ENCODE assay signal across 26 cellular contexts in genomic region chr6:137678451-137678850, GRCh38.
DNase-seq lines count a peak whose midpoint lies in the region; ATAC-seq, FAIRE-seq and TF ChIP-seq lines count a peak whose summit lies in the region.
"Had no signal": no experiment of that assay in that cellular context is flagged by ENCODE, and none has a peak within 500 bp of the region (broad histone marks: within the 10 kb centered on the region; RNA-seq: fewer than 3 reads in every experiment).

No MANE protein-coding gene starts in this region.

- intact Hi-C loops in activated T-helper 2 cell treated with anti-CD3 and anti-CD28 coated beads, Interferon-gamma antibody, Interleukin-2, Interleukin-4, amounts not matched to agents 10 μg/mL and 5 μg/mL and 100 μg/mL, durations not matched to agents 14 hours and 24 hours and 36 hours (cut with micrococcal nuclease) = loop anchor here (1.0 kb wide), 4 partner anchors 21 to 297 kb away; no protein-coding TSS in a partner anchor
- intact Hi-C loops in HepG2 (cut with micrococcal nuclease; ENCODE audit: unreplicated experiment) = no loop called here
- intact Hi-C loops in colonic mucosa (cut with DNase I) = no loop called here

- no peak for TF ChIP-seq RAD21 in HepG2 (CRISPR knock-in tag; IDR thresholded peaks at IDR 0.05)

- H3K27ac Mint-ChIP-seq in activated CD8-positive, alpha-beta memory T cell treated with anti-CD3 and anti-CD28 coated beads, Interleukin-2, amount 10 ng/mL, durations not matched to agents 7 days and 5 days = peak overlapping the region; percentile 86
- peak overlapping the region; percentile 89 for H3K27ac Mint-ChIP-seq in activated T-helper 2 cell treated with anti-CD3 and anti-CD28 coated beads, Interferon-gamma antibody, Interleukin-2, Interleukin-4, amounts not matched to agents 10 μg/mL and 5 μg/mL and 100 μg/mL, durations not matched to agents 14 hours and 24 hours and 36 hours
- H3K27ac Mint-ChIP-seq: H9, IgD-negative memory B cell, progenitor cell of endocrine pancreas had no signal

- no peaks in the 10 kb centered on the region for H3K9me3 ChIP-seq in HepG2 (ENCODE audit: low read length)
- no peaks in the 10 kb centered on the region for H3K9me3 ChIP-seq in colonic mucosa
- H3K9me3 ChIP-seq: right lobe of liver, upper lobe of left lung had no signal

- H4K20me1 ChIP-seq in HepG2 (ENCODE audit: insufficient read depth, low read length) = no peaks in the 10 kb centered on the region

- POLR2A ChIA-PET in HepG2 (lab: Yijun Ruan, JAX) = no interaction called here

- no peak for DNase-seq in activated CD8-positive, alpha-beta memory T cell treated with anti-CD3 and anti-CD28 coated beads, Interleukin-2, amount 10 ng/mL, durations not matched to agents 7 days and 5 days
- no peak for DNase-seq in activated CD8-positive, alpha-beta memory T cell treated with anti-CD3 and anti-CD28 coated beads, Interleukin-2, amount 50 U/mL, for 48 hours
- DNase-seq in stimulated activated naive CD4-positive, alpha-beta T cell treated with Interleukin-2 at 50 U/mL for 16 hours (lab: John Stamatoyannopoulos, UW) = peak; percentile 6
- no peak for DNase-seq in stimulated activated naive CD4-positive, alpha-beta T cell (lab: John Stamatoyannopoulos, UW)
- no peak for DNase-seq in activated T-helper 2 cell treated with anti-CD3 and anti-CD28 coated beads, Interferon-gamma antibody, Interleukin-2, Interleukin-4, amounts not matched to agents 10 μg/mL and 5 μg/mL and 100 μg/mL, durations not matched to agents 14 hours and 24 hours and 36 hours (ENCODE audit: low spot score)
- DNase-seq in HepG2 (ENCODE audit: low spot score) (no peak), colonic mucosa (no peak), NCI-H2107 treated with DMSO at 0.1 percent for 48 hours (lab: John Stamatoyannopoulos, UW; ENCODE audit: unreplicated experiment) (no peak)
- DNase-seq: ACHN; amniotic stem cell; brain microvascular endothelial cell; COR-L47; DMS53; effector CD4-positive, alpha-beta T cell; H9; left ventricle myocardium inferior; NCI-H1092; NCI-H1694 treated with DMSO at 0.1 percent for 48 hours; NCI-H524 treated with DMSO at 0.1 percent for 48 hours; NK-92 treated with Interleukin-12 subunit alpha and Interleukin-12 subunit beta, amount 100 ng/mL, for 24 hours; PC-9; right lobe of liver; upper lobe of left lung had no signal

- no peak for TF ChIP-seq POLR2A in HepG2 (IDR thresholded peaks at IDR 0.05; ENCODE audit: insufficient read depth in 1 of 2, low read depth in 2 of 2, low read length in 2 of 2)

- peaks cover 40% of the 10 kb centered on the region for H3K36me3 Mint-ChIP-seq in activated CD8-positive, alpha-beta memory T cell treated with anti-CD3 and anti-CD28 coated beads, Interleukin-2, amount 10 ng/mL, durations not matched to agents 7 days and 5 days
- H3K36me3 Mint-ChIP-seq in activated T-helper 2 cell treated with anti-CD3 and anti-CD28 coated beads, Interferon-gamma antibody, Interleukin-2, Interleukin-4, amounts not matched to agents 10 μg/mL and 5 μg/mL and 100 μg/mL, durations not matched to agents 14 hours and 24 hours and 36 hours (ENCODE audit: low read depth) = no peaks in the 10 kb centered on the region
- H3K36me3 Mint-ChIP-seq: IgD-negative memory B cell had no signal

- no peak overlapping the region for H3K27ac ChIP-seq in HepG2 (ENCODE audit: extremely low read length, insufficient read depth, low read length)
- no peak overlapping the region for H3K27ac ChIP-seq in colonic mucosa
- H3K27ac ChIP-seq: brain microvascular endothelial cell, left ventricle myocardium inferior, PC-9, right lobe of liver, upper lobe of left lung, VCaP had no signal

- H3K4me3 ChIP-seq in HepG2 (replicated peaks in 1 of 3; ENCODE audit: insufficient read depth in 1 of 3, low read depth in 2 of 3, low read length in 3 of 3) (no peak overlapping the region), colonic mucosa (no peak overlapping the region)
- H3K4me3 ChIP-seq: left ventricle myocardium inferior, PC-9, right lobe of liver, upper lobe of left lung had no signal

- H3K4me2 ChIP-seq in HepG2 (ENCODE audit: low read depth, low read length) = no peak overlapping the region
- H3K4me2 ChIP-seq: PC-9 had no signal

- peak overlapping the region; percentile 51 for H3K4me3 Mint-ChIP-seq in activated CD8-positive, alpha-beta memory T cell treated with anti-CD3 and anti-CD28 coated beads, Interleukin-2, amount 10 ng/mL, durations not matched to agents 7 days and 5 days
- H3K4me3 Mint-ChIP-seq in activated T-helper 2 cell treated with anti-CD3 and anti-CD28 coated beads, Interferon-gamma antibody, Interleukin-2, Interleukin-4, amounts not matched to agents 10 μg/mL and 5 μg/mL and 100 μg/mL, durations not matched to agents 14 hours and 24 hours and 36 hours (ENCODE audit: low read depth) = no peak overlapping the region
- H3K4me3 Mint-ChIP-seq: H9, IgD-negative memory B cell had no signal

- ATAC-seq in activated CD8-positive, alpha-beta memory T cell treated with anti-CD3 and anti-CD28 coated beads, Interleukin-2, amount 10 ng/mL, durations not matched to agents 7 days and 5 days = peak; percentile 18
- no peak for ATAC-seq in HepG2

- TF ChIP-seq CTCF in HepG2 (CRISPR knock-in tag; IDR thresholded peaks at IDR 0.05) (no peak), colonic mucosa (IDR thresholded peaks at IDR 0.05) (no peak)

- peaks cover 61% of the 10 kb centered on the region for H3K4me1 Mint-ChIP-seq in activated CD8-positive, alpha-beta memory T cell treated with anti-CD3 and anti-CD28 coated beads, Interleukin-2, amount 10 ng/mL, durations not matched to agents 7 days and 5 days
- H3K4me1 Mint-ChIP-seq in activated T-helper 2 cell treated with anti-CD3 and anti-CD28 coated beads, Interferon-gamma antibody, Interleukin-2, Interleukin-4, amounts not matched to agents 10 μg/mL and 5 μg/mL and 100 μg/mL, durations not matched to agents 14 hours and 24 hours and 36 hours (ENCODE audit: low read depth) = peaks cover 53% of the 10 kb centered on the region
- H3K4me1 Mint-ChIP-seq: H9 had no signal

- no peaks in the 10 kb centered on the region for H3K36me3 ChIP-seq in HepG2 (replicated peaks in 1 of 2; ENCODE audit: control insufficient read depth in 1 of 2, insufficient read depth in 2 of 2, low read length in 2 of 2)
- H3K36me3 ChIP-seq in colonic mucosa = no peaks in the 10 kb centered on the region
- H3K36me3 ChIP-seq: brain microvascular endothelial cell, left ventricle myocardium inferior, right lobe of liver, upper lobe of left lung had no signal

- peaks cover 9% of the 10 kb centered on the region for H3K4me1 ChIP-seq in HepG2 (ENCODE audit: insufficient read depth, low read length)
- no peaks in the 10 kb centered on the region for H3K4me1 ChIP-seq in colonic mucosa
- H3K4me1 ChIP-seq: left ventricle myocardium inferior had no signal

- CTCF ChIA-PET in activated CD8-positive, alpha-beta memory T cell treated with anti-CD3 and anti-CD28 coated beads, Interleukin-2, amount 10 ng/mL, durations not matched to agents 7 days and 5 days (lab: Charles Lee) = interaction anchor here (0.9 to 1.0 kb wide), 2 partner anchors 19 to 26 kb away, joined by 3 to 4 read pairs; no protein-coding TSS in a partner anchor
- CTCF ChIA-PET in HepG2 (lab: Yijun Ruan, JAX; ENCODE audit: low intra/inter-chr PET ratio, low total read pairs) = no interaction called here

- no peak for FAIRE-seq in HepG2 (lab: Jason Lieb, UNC)

- no peaks in the 10 kb centered on the region for H3K27me3 Mint-ChIP-seq in activated CD8-positive, alpha-beta memory T cell treated with anti-CD3 and anti-CD28 coated beads, Interleukin-2, amount 10 ng/mL, durations not matched to agents 7 days and 5 days
- H3K27me3 Mint-ChIP-seq in activated T-helper 2 cell treated with anti-CD3 and anti-CD28 coated beads, Interferon-gamma antibody, Interleukin-2, Interleukin-4, amounts not matched to agents 10 μg/mL and 5 μg/mL and 100 μg/mL, durations not matched to agents 14 hours and 24 hours and 36 hours (ENCODE audit: low read depth) = no peaks in the 10 kb centered on the region
- H3K27me3 Mint-ChIP-seq: IgD-negative memory B cell, progenitor cell of endocrine pancreas had no signal

- no peaks in the 10 kb centered on the region for H3K27me3 ChIP-seq in HepG2 (ENCODE audit: control insufficient read depth in 1 of 2, insufficient read depth in 2 of 2, low read length in 2 of 2)
- H3K27me3 ChIP-seq in colonic mucosa = no peaks in the 10 kb centered on the region
- H3K27me3 ChIP-seq: brain microvascular endothelial cell, right lobe of liver, upper lobe of left lung had no signal

- no TSS peak for BruUV-seq in HepG2 (replicated peaks; lab: Mats Ljungman, UMichigan)

- peaks cover 2% of the 10 kb centered on the region for H3K9me3 Mint-ChIP-seq in activated CD8-positive, alpha-beta memory T cell treated with anti-CD3 and anti-CD28 coated beads, Interleukin-2, amount 10 ng/mL, durations not matched to agents 7 days and 5 days (ENCODE audit: low read depth)
- H3K9me3 Mint-ChIP-seq in activated T-helper 2 cell treated with anti-CD3 and anti-CD28 coated beads, Interferon-gamma antibody, Interleukin-2, Interleukin-4, amounts not matched to agents 10 μg/mL and 5 μg/mL and 100 μg/mL, durations not matched to agents 14 hours and 24 hours and 36 hours = peaks cover 4% of the 10 kb centered on the region

- H2AFZ ChIP-seq in HepG2 (ENCODE audit: low read length) = no peak overlapping the region
- H2AFZ ChIP-seq: PC-9 had no signal

- H3K79me2 ChIP-seq in HepG2 (ENCODE audit: insufficient read depth, low read length) = no peaks in the 10 kb centered on the region

- WGBS in HepG2 (ENCODE audit: low lambda C conversion rate) = 2% methylated on average over 2 of the region's 2 CpGs

- H3K9ac ChIP-seq in HepG2 (ENCODE audit: insufficient read depth, low read depth, low read length) = no peak overlapping the region
- no peak overlapping the region for H3K9ac ChIP-seq in colonic mucosa (ENCODE audit: low read depth in 2 of 2, low read length in 2 of 2)

- in situ Hi-C loops in HepG2 (cut with HindIII; ENCODE audit: extremely low pct_ligation_motif_present, low pct_unique_long_range_greater_than_20kb) = no loop called here

- TF ChIP-seq EP300 in HepG2 (IDR thresholded peaks at IDR 0.05; ENCODE audit: low read depth in 2 of 2, low read length in 2 of 2) (no peak), HepG2 (CRISPR knock-in tag; IDR thresholded peaks at IDR 0.05; ENCODE audit: borderline replicate concordance) (no peak)

TF ChIP-seq in HepG2, 621 proteins besides CTCF, POLR2A, EP300 and RAD21 (continues in another document):
- no peak for TF ChIP-seq ZBTB26 (CRISPR knock-in tag; IDR thresholded peaks at IDR 0.05; ENCODE audit: borderline replicate concordance)
- no peak for TF ChIP-seq ZBTB21 (CRISPR knock-in tag; IDR thresholded peaks at IDR 0.05)
- TF ChIP-seq SP1 (IDR thresholded peaks at IDR 0.05) = no peak
- TF ChIP-seq SP1 (CRISPR knock-in tag; IDR thresholded peaks at IDR 0.05) = no peak
